In genomic region chr1:236108027-236108648, GRCh38 we compare ENCODE assay signal across 16 cellular contexts.
"Had no signal": no experiment of that assay in that cellular context is flagged by ENCODE, and none has a peak within 500 bp of the region (broad histone marks: within the 10 kb centered on the region; RNA-seq: fewer than 3 reads in every experiment).

No MANE protein-coding gene starts in this region.

- DNase-seq: activated CD4-positive, alpha-beta T cell treated with anti-CD3 and anti-CD28 coated beads, Interleukin-2, amount 50 U/mL, for 1 hour; activated naive CD4-positive, alpha-beta T cell treated with anti-CD3 and anti-CD28 coated beads, Interleukin-2, amount 50 U/mL, for 16 hours; activated T-cell treated with anti-CD3 and anti-CD28 coated beads for 4 hours; amniotic stem cell; body of pancreas; cerebellar nuclear complex; dermis blood vessel endothelial cell; endodermal cell; kidney glomerular epithelial cell; stimulated activated CD4-positive, alpha-beta T cell treated with anti-CD3 and anti-CD28 coated beads, Interleukin-4, amount 100 ng/mL, for 4 hours; stomach had no signal

- H3K27me3 Mint-ChIP-seq: activated T-helper 17 cell treated with anti-CD3 and anti-CD28 coated beads, Interleukin-2, amount 50 U/mL, for 72 hours had no signal

- H3K4me1 ChIP-seq: body of pancreas had no signal

- ATAC-seq: activated T-helper 17 cell treated with anti-CD3 and anti-CD28 coated beads, Interleukin-2, amount 50 U/mL, for 72 hours; body of pancreas had no signal

- H3K9me3 ChIP-seq: body of pancreas, stomach, thoracic aorta had no signal

- H3K27ac Mint-ChIP-seq: activated T-helper 17 cell treated with anti-CD3 and anti-CD28 coated beads, Interleukin-2, amount 50 U/mL, for 72 hours; endodermal cell; T-helper 1 cell treated with Interleukin-12 subunit alpha and Interleukin-12 subunit beta and Interleukin-4 antibody, amounts not matched to agents 30 μg/mL and 1 μg/mL, for 36 hours had no signal

- H3K27ac ChIP-seq: body of pancreas, hepatocyte, skin epidermis, stomach, thoracic aorta had no signal

- H3K4me3 ChIP-seq: body of pancreas, hepatocyte, skin epidermis, stomach, thoracic aorta had no signal

- H3K36me3 ChIP-seq: stomach, thoracic aorta had no signal

- H3K27me3 ChIP-seq: body of pancreas, hepatocyte had no signal

- H3K9me3 Mint-ChIP-seq: activated T-helper 17 cell treated with anti-CD3 and anti-CD28 coated beads, Interleukin-2, amount 50 U/mL, for 72 hours; endodermal cell; T-helper 1 cell treated with Interleukin-12 subunit alpha and Interleukin-12 subunit beta and Interleukin-4 antibody, amounts not matched to agents 30 μg/mL and 1 μg/mL, for 36 hours had no signal

- H3K4me3 Mint-ChIP-seq: activated T-helper 17 cell treated with anti-CD3 and anti-CD28 coated beads, Interleukin-2, amount 50 U/mL, for 72 hours; endodermal cell; T-helper 1 cell treated with Interleukin-12 subunit alpha and Interleukin-12 subunit beta and Interleukin-4 antibody, amounts not matched to agents 30 μg/mL and 1 μg/mL, for 36 hours had no signal
